Comparison of ENCODE assay signal across 8 cellular contexts in the genomic region with DNA sequence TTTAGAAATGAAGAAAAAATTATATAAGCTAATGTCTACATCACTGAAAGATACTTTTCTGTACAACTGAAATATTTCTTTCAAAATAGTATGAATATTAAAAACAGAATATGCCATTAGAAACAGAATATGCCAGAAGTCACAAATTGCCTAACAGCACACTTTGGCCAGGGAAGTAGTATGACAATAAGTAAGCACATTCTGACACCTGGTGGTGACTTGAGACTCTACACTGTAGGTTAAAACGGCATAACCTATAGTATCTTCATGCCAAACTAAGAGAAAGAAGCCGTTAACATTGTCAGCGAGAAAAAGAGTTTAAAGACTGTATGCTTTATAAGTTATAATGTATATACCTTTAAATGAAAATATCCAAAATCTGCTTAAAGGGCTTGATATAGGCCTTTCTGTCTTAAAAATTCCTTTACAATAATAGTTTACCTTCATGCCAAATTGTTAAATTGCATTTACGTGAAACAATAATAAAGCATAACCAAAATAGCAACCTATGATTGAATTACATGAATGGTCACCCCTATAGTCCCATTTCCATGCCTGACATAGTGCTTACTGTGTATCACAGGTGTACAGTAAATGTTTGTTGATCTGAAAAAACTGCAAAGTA. TPM values are rescaled to one million over a fixed set of nuclear protein-coding genes. Genes with fewer than 3 reads are reported as not detected.
A peak's percentile ranks its signal among the peaks of the same experiment; 100 is the strongest.
DNase-seq lines count a peak whose midpoint lies in the region; ATAC-seq and TF ChIP-seq lines count a peak whose summit lies in the region.

No MANE protein-coding gene starts in this region.

- CTCF ChIA-PET in activated CD8-positive, alpha-beta T cell treated with anti-CD3 and anti-CD28 coated beads for 36 hours (lab: Charles Lee), result interaction anchor here (0.7 to 7.0 kb wide), 36 partner anchors 9 to 806 kb away, joined by 3 to 149 read pairs (median 4); partner anchors contain the start of gene FAM13A

- intact Hi-C loops in activated CD8-positive, alpha-beta T cell treated with anti-CD3 and anti-CD28 coated beads for 36 hours (cut with micrococcal nuclease), result loop anchor here (2.0 to 10.0 kb wide), 3 partner anchors 205 to 497 kb away; no protein-coding TSS in a partner anchor
- intact Hi-C loops in upper lobe of right lung (cut with DNase I), result loop anchor here (5.0 kb wide), 1 partner anchor 207 kb away; no protein-coding TSS in a partner anchor

- H3K4me3 Mint-ChIP-seq in activated CD8-positive, alpha-beta T cell treated with anti-CD3 and anti-CD28 coated beads for 36 hours, result no peak overlapping the region
- H3K4me3 Mint-ChIP-seq in neural crest cell, result no peak overlapping the region

- H3K27me3 ChIP-seq in upper lobe of right lung, result no peaks in the 10 kb centered on the region

- H3K27me3 Mint-ChIP-seq in activated CD8-positive, alpha-beta T cell treated with anti-CD3 and anti-CD28 coated beads for 36 hours, result peaks cover 2% of the 10 kb centered on the region
- no peaks in the 10 kb centered on the region for H3K27me3 Mint-ChIP-seq in neural crest cell (ENCODE audit: low read depth)

- peaks cover 5% of the 10 kb centered on the region for H3K36me3 ChIP-seq in upper lobe of right lung

- H3K9me3 Mint-ChIP-seq in activated CD8-positive, alpha-beta T cell treated with anti-CD3 and anti-CD28 coated beads for 36 hours, result no peaks in the 10 kb centered on the region
- no peaks in the 10 kb centered on the region for H3K9me3 Mint-ChIP-seq in neural crest cell

- DNase-seq in DMS153 treated with DMSO at 0.1 percent for 48 hours (lab: John Stamatoyannopoulos, UW; ENCODE audit: unreplicated experiment) (peak; percentile 89), NCI-H526 (lab: John Stamatoyannopoulos, UW) (peak; percentile 38 to 79), fibroblast of mammary gland (ENCODE audit: low read depth) (peak; percentile 87), neural crest cell (ENCODE audit: low read depth, low spot score) (peak; percentile 22), upper lobe of right lung (no peak)
- peak; percentile 63 for DNase-seq in activated CD8-positive, alpha-beta T cell treated with anti-CD3 and anti-CD28 coated beads for 36 hours

- H3K27ac ChIP-seq in upper lobe of right lung, result no peak overlapping the region

- H3K27ac Mint-ChIP-seq in activated CD8-positive, alpha-beta T cell treated with anti-CD3 and anti-CD28 coated beads for 36 hours, result no peak overlapping the region
- H3K27ac Mint-ChIP-seq in neural crest cell (ENCODE audit: unreplicated experiment), result no peak overlapping the region

- no peaks in the 10 kb centered on the region for H3K36me3 Mint-ChIP-seq in activated CD8-positive, alpha-beta T cell treated with anti-CD3 and anti-CD28 coated beads for 36 hours (ENCODE audit: low read depth)
- peaks cover 5% of the 10 kb centered on the region for H3K36me3 Mint-ChIP-seq in neural crest cell (ENCODE audit: low read depth)

- H3K4me3 ChIP-seq in fibroblast of mammary gland (ENCODE audit: control insufficient read depth, low read depth, low read length), result no peak overlapping the region
- no peak overlapping the region for H3K4me3 ChIP-seq in upper lobe of right lung

- H3K4me1 Mint-ChIP-seq in activated CD8-positive, alpha-beta T cell treated with anti-CD3 and anti-CD28 coated beads for 36 hours (ENCODE audit: low read depth), result no peaks in the 10 kb centered on the region
- H3K4me1 Mint-ChIP-seq in neural crest cell, result no peaks in the 10 kb centered on the region

- H3K4me1 ChIP-seq in upper lobe of right lung, result no peaks in the 10 kb centered on the region

- no peaks in the 10 kb centered on the region for H3K9me3 ChIP-seq in upper lobe of right lung

- POLR2A ChIA-PET in activated CD8-positive, alpha-beta T cell treated with anti-CD3 and anti-CD28 coated beads for 36 hours (lab: Charles Lee), result no interaction called here

- peak; percentile 97 for ATAC-seq in GM19455 (IDR thresholded peaks at IDR 0.05; ENCODE audit: unreplicated experiment)
- ATAC-seq in HG03460 (IDR thresholded peaks at IDR 0.05; ENCODE audit: unreplicated experiment), result peak; percentile 96
- ATAC-seq in activated CD8-positive, alpha-beta T cell treated with anti-CD3 and anti-CD28 coated beads for 36 hours, result peak; percentile 96
- peak; percentile 99 for ATAC-seq in upper lobe of right lung

- peak; percentile 65 for TF ChIP-seq CTCF in activated CD8-positive, alpha-beta T cell treated with anti-CD3 and anti-CD28 coated beads for 36 hours (IDR thresholded peaks at IDR 0.05)
- peak; percentile 82 for TF ChIP-seq CTCF in fibroblast of mammary gland (conservative IDR thresholded peaks at IDR 0.05; ENCODE audit: control insufficient read depth, insufficient read depth, low read depth, low read length)
- peak; percentile 90 for TF ChIP-seq CTCF in neural crest cell (conservative IDR thresholded peaks at IDR 0.05)
- TF ChIP-seq CTCF in upper lobe of right lung (IDR thresholded peaks at IDR 0.05), result peak; percentile 86

RNA-seq across cellular contexts. Expression of gene FAM13A, which starts 32.8 kb away (rescaled TPM):
- 1 to 10 TPM; 4.5 to 6.0 TPM for total RNA-seq in activated CD8-positive, alpha-beta T cell treated with anti-CD3 and anti-CD28 coated beads for 36 hours
- total RNA-seq in neural crest cell (18.1 and 22.8 TPM in 2 replicates), upper lobe of right lung (33.4 TPM)
